Comparison of ENCODE assay signal across 1 cellular context in the genomic region with DNA sequence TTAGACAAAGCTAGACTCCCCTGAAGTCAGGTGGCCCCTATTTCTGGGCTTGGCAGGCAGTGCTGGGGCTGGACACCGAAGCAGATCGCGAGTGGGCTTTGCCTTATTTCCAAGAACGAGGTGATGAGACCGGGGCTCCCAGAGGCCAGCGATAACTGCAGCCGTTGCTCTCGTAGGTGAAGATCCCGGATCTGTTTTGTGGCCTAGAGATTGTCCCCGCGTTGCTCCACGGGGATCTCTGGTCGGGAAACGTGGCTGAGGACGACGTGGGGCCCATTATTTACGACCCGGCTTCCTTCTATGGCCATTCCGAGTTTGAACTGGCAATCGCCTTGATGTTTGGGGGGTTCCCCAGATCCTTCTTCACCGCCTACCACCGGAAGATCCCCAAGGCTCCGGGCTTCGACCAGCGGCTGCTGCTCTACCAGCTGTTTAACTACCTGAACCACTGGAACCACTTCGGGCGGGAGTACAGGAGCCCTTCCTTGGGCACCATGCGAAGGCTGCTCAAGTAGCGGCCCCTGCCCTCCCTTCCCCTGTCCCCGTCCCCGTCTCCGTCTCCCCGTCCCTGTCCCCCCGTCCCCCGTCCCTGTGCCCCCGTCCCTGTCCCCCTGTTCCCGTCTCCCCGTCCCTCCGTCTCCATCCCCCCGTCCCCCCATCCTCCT.
TF ChIP-seq lines count a peak whose summit lies in the region.

No MANE protein-coding gene starts in this region.

TF ChIP-seq in H1, 55 proteins besides CTCF, POLR2A, EP300 and RAD21:
- TF ChIP-seq, protein P1, sequence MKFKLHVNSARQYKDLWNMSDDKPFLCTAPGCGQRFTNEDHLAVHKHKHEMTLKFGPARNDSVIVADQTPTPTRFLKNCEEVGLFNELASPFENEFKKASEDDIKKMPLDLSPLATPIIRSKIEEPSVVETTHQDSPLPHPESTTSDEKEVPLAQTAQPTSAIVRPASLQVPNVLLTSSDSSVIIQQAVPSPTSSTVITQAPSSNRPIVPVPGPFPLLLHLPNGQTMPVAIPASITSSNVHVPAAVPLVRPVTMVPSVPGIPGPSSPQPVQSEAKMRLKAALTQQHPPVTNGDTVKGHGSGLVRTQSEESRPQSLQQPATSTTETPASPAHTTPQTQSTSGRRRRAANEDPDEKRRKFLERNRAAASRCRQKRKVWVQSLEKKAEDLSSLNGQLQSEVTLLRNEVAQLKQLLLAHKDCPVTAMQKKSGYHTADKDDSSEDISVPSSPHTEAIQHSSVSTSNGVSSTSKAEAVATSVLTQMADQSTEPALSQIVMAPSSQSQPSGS (IDR thresholded peaks at IDR 0.05; ENCODE audit: low read length), result no peak
- TF ChIP-seq SIRT6 (IDR thresholded peaks at IDR 0.05; ENCODE audit: low read length) (no peak), TAF7 (optimal IDR thresholded peaks at IDR 0.05; ENCODE audit: borderline replicate concordance, low read depth, low read length) (no peak)
- TF ChIP-seq, protein P2, sequence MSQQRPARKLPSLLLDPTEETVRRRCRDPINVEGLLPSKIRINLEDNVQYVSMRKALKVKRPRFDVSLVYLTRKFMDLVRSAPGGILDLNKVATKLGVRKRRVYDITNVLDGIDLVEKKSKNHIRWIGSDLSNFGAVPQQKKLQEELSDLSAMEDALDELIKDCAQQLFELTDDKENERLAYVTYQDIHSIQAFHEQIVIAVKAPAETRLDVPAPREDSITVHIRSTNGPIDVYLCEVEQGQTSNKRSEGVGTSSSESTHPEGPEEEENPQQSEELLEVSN (IDR thresholded peaks at IDR 0.05), result peak; percentile 71
